20 cellular contexts compared by ENCODE assay signal in genomic region chr22:36182871-36183270, GRCh38. TPM values are rescaled to one million over a fixed set of nuclear protein-coding genes. Genes with fewer than 3 reads are reported as not detected.
DNase-seq lines count a peak whose midpoint lies in the region; ATAC-seq lines count a peak whose summit lies in the region.
"Had no signal": no experiment of that assay in that cellular context is flagged by ENCODE, and none has a peak within 500 bp of the region (broad histone marks: within the 10 kb centered on the region; RNA-seq: fewer than 3 reads in every experiment).

No MANE protein-coding gene starts in this region.

- H3K27me3 ChIP-seq in GM23248 (replicated peaks; ENCODE audit: insufficient read depth) (no peaks in the 10 kb centered on the region), neuronal stem cell (ENCODE audit: control insufficient read depth in 3 of 3, insufficient read depth in 3 of 3, low read depth in 1 of 3, low read length in 3 of 3) (peaks cover 0 to 8% (median 0%) of the 10 kb centered on the region in 3 experiments)
- H3K27me3 ChIP-seq: BE2C had no signal

- H3F3A ChIP-seq in GM23248 (ENCODE audit: insufficient read depth): no peaks in the 10 kb centered on the region

- H2AK5ac ChIP-seq in neuronal stem cell (ENCODE audit: low read depth, low read length): peak overlapping the region; percentile 8

- H3K4me2 ChIP-seq in GM23248 (ENCODE audit: unreplicated experiment): no peak overlapping the region
- no peak overlapping the region for H3K4me2 ChIP-seq in neuronal stem cell (ENCODE audit: insufficient read depth, low read length, poor library complexity, severe bottlenecking)
- H3K4me2 ChIP-seq: A549, GM23338 had no signal

- H3K14ac ChIP-seq in neuronal stem cell (ENCODE audit: low read length): no peak overlapping the region

- peaks cover 7% of the 10 kb centered on the region for H3K4me1 ChIP-seq in GM23248 (ENCODE audit: insufficient read depth)
- H3K4me1 ChIP-seq in neuronal stem cell (ENCODE audit: control insufficient read depth in 2 of 2, insufficient read depth in 1 of 2, low read depth in 1 of 2, low read length in 2 of 2): peaks cover 0 to 1% of the 10 kb centered on the region in 2 donors
- H3K4me1 ChIP-seq: A549, BE2C, Caco-2 had no signal

- 28 to 37% methylated on average over 6 of the region's 6 CpGs for WGBS in GM23248 (ENCODE audit: low coverage in 1 of 2, low lambda C conversion rate in 2 of 2, missing lambda C conversion rate in 2 of 2), 2 experiments
- no CpG with 5 or more reads among the region's 6 CpGs for WGBS in neuronal stem cell (ENCODE audit: extremely low coverage in 2 of 2, insufficient read length in 2 of 2, insufficient replicate concordance in 1 of 2), 2 donors

- no peak overlapping the region for H4K8ac ChIP-seq in neuronal stem cell (ENCODE audit: low read depth, low read length)

- H2BK15ac ChIP-seq in neuronal stem cell (ENCODE audit: low read length): no peak overlapping the region

- H4K20me1 ChIP-seq in GM23248 (ENCODE audit: insufficient read depth): no peaks in the 10 kb centered on the region

- H3K79me2 ChIP-seq in GM23248 (ENCODE audit: insufficient read depth): no peaks in the 10 kb centered on the region

- H3K4me3 ChIP-seq in GM23248 (no peak overlapping the region), neuronal stem cell (ENCODE audit: low read length in 2 of 2) (no peak overlapping the region)
- H3K4me3 ChIP-seq: A549, GM23338 had no signal

- H3K9ac ChIP-seq in GM23248 (no peak overlapping the region), neuronal stem cell (ENCODE audit: low read depth, low read length, poor library complexity) (no peak overlapping the region)

- H3K27ac ChIP-seq in GM23248: no peak overlapping the region
- H3K27ac ChIP-seq in neuronal stem cell (replicated peaks; ENCODE audit: low read length): no peak overlapping the region
- H3K27ac ChIP-seq: 22Rv1, A549 had no signal

- ATAC-seq in HG02884 (IDR thresholded peaks at IDR 0.05; ENCODE audit: unreplicated experiment) (no peak), HG03159 (IDR thresholded peaks at IDR 0.05; ENCODE audit: unreplicated experiment) (no peak)
- ATAC-seq: A549, GM23338, HepG2 had no signal

- no peak overlapping the region for H2BK120ac ChIP-seq in neuronal stem cell (ENCODE audit: low read depth, low read length)

- H3K79me1 ChIP-seq in neuronal stem cell (ENCODE audit: low read depth, low read length): no peaks in the 10 kb centered on the region

- H3K4ac ChIP-seq in neuronal stem cell (ENCODE audit: low read length): no peak overlapping the region

- H2AFZ ChIP-seq in GM23248 (no peak overlapping the region), neuronal stem cell (ENCODE audit: low read length) (no peak overlapping the region)
- H2AFZ ChIP-seq: GM23338 had no signal

- H4K91ac ChIP-seq in neuronal stem cell (ENCODE audit: low read depth, low read length, poor library complexity): no peak overlapping the region

- H3K9me3 ChIP-seq in GM23248 (ENCODE audit: low read depth) (no peaks in the 10 kb centered on the region), neuronal stem cell (replicated peaks in 1 of 2; ENCODE audit: control insufficient read depth in 2 of 2, insufficient read depth in 1 of 2, low read depth in 1 of 2, low read length in 2 of 2) (no peaks in the 10 kb centered on the region)
- H3K9me3 ChIP-seq: A549, BE2C, Caco-2 had no signal

- no peak overlapping the region for H3K23ac ChIP-seq in neuronal stem cell (ENCODE audit: low read depth, low read length, poor library complexity)

- H2BK5ac ChIP-seq in neuronal stem cell (ENCODE audit: low read length): no peak overlapping the region

- H2BK12ac ChIP-seq in neuronal stem cell (ENCODE audit: low read length): no peak overlapping the region

- H3K36me3 ChIP-seq in GM23248 (ENCODE audit: low read depth) (no peaks in the 10 kb centered on the region), neuronal stem cell (replicated peaks in 1 of 2; ENCODE audit: control insufficient read depth in 2 of 2, insufficient read depth in 2 of 2, low read length in 2 of 2) (no peaks in the 10 kb centered on the region)
- H3K36me3 ChIP-seq: BE2C had no signal

- DNase-seq in activated CD8-positive, alpha-beta memory T cell treated with anti-CD3 and anti-CD28 coated beads for 24 hours: peak; percentile 32
- DNase-seq in activated CD8-positive, alpha-beta memory T cell treated with anti-CD3 and anti-CD28 coated beads, Interleukin-2, amount 50 U/mL, for 4 hours: no peak
- DNase-seq in GM23248: peak; percentile 51
- DNase-seq in islet precursor cell: peak; percentile 31
- DNase-seq in neuronal stem cell (ENCODE audit: low spot score): no peak
- no peak for DNase-seq in COLO668 (lab: John Stamatoyannopoulos, UW; ENCODE audit: unreplicated experiment)
- DNase-seq: BE2C; C1 segment of cervical spinal cord; Caco-2; CD4-positive, CD25-positive, alpha-beta regulatory T cell; CD8-positive, alpha-beta memory T cell; HCEC 1CT; KBM-7 had no signal

- no peak overlapping the region for H3K18ac ChIP-seq in neuronal stem cell (ENCODE audit: low read length)

- in situ Hi-C loops in GM23248 (cut with MboI): loop anchor here (5.0 to 25.0 kb wide), 2 partner anchors 36 to 304 kb away; partner anchors contain the start of gene TXN2

- H3K9me2 ChIP-seq in GM23248 (ENCODE audit: insufficient read depth): no peaks in the 10 kb centered on the region

RNA-seq across cellular contexts. Expression of gene APOL4, which starts 18.7 kb away (rescaled TPM):
- total RNA-seq in GM23248 (2014; rRNA removed; shearing (Covaris generic)): not detected in 2 replicates
- polyA plus RNA-seq in GM23248 (2016; fragmentation: Nextera tagmentation; extraction: Ambion mirVana): 0.06 TPM in 1 of 2 replicates, not detected in the other
- polyA plus RNA-seq in neuronal stem cell (2013, experiment 1 of 2): 0.06 TPM
- 0.08 TPM for polyA plus RNA-seq in neuronal stem cell (2013, experiment 2 of 2)
- total RNA-seq: Caco-2; CD4-positive, CD25-positive, alpha-beta regulatory T cell; GM23338 had no signal
- polyA plus RNA-seq: A549; CD4-positive, CD25-positive, alpha-beta regulatory T cell; CD8-positive, alpha-beta memory T cell; GM23338; IgD-negative memory B cell had no signal

RNA-seq across cellular contexts. Expression of gene APOL3, which starts 22.3 kb away (rescaled TPM):
- 5.5 and 6.2 TPM in 2 replicates for total RNA-seq in GM23248 (2014; rRNA removed; shearing (Covaris generic))
- polyA plus RNA-seq in GM23248 (2016; fragmentation: Nextera tagmentation; extraction: Ambion mirVana): 3.4 and 4.0 TPM in 2 replicates
- not detected for polyA plus RNA-seq in neuronal stem cell (2013, experiment 1 of 2)
- polyA plus RNA-seq in neuronal stem cell (2013, experiment 2 of 2): not detected
- total RNA-seq: Caco-2, GM23338 had no signal
- polyA plus RNA-seq: A549, GM23338 had no signal

RNA-seq across cellular contexts. Expression of gene APOL2, which starts 56.5 kb away (rescaled TPM):
- 37.7 and 43.8 TPM in 2 replicates for total RNA-seq in GM23248 (2014; rRNA removed; shearing (Covaris generic))
- polyA plus RNA-seq in GM23248 (2016; fragmentation: Nextera tagmentation; extraction: Ambion mirVana): 28.4 and 31.6 TPM in 2 replicates
- polyA plus RNA-seq in neuronal stem cell (2013, experiment 1 of 2): 4.3 TPM
- polyA plus RNA-seq in neuronal stem cell (2013, experiment 2 of 2): 4.7 TPM

Comparison
In these comparisons a context has a peak if more than half of its experiments do, and no peak if none do; other contexts are left out.
1. DNase-seq: peak in activated CD8-positive, alpha-beta memory T cell treated with anti-CD3 and anti-CD28 coated beads for 24 hours (single experiment), GM23248 (single experiment) and islet precursor cell (single experiment); none in activated CD8-positive, alpha-beta memory T cell treated with anti-CD3 and anti-CD28 coated beads, Interleukin-2, amount 50 U/mL, for 4 hours (single experiment), neuronal stem cell (single experiment) and COLO668 (single experiment).